Comparison of ENCODE assay signal across 9 cellular contexts in the genomic region with DNA sequence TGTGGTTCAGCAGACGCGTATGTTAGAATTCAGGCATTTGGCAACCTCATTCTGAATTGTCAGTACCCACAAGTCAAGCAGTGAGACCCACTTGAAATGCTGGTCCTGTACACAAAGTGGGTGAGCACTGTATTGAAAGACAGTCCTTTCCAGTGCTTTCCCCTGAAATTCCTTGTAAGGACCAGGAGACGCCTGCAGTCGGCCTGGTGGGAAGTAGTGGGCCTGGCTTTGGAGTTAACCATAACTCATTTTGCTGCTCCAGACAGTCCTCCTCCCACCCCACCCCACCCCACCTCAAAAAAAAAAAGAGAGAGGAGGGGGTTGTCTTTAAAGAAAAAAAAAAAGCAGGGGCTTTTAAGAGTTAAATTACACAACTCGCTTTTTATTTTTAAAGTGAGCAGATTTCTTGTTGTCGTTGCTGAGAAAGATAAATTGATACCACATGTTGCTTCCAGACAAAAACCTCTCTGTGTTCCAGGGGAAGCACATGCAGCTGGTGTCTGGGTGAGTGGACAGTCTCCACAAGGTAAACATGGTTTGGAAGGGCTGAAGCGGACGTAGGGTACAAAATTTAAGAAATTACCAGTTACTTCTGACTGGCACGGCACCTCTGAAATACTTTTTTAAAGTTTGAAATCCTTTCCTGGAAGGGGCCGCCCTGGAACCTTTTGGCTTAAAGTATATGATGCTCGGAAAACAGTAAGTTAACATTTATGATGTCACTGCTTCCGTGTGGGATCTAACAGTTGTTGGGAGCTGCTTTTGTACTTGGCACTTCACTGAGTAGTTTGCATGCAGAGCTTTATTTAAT.
A peak's percentile ranks its signal among the peaks of the same experiment; 100 is the strongest.
DNase-seq lines count a peak whose midpoint lies in the region; ATAC-seq and TF ChIP-seq lines count a peak whose summit lies in the region.
"Had no signal": no experiment of that assay in that cellular context is flagged by ENCODE, and none has a peak within 500 bp of the region (broad histone marks: within the 10 kb centered on the region; RNA-seq: fewer than 3 reads in every experiment).

No MANE protein-coding gene starts in this region.

- no peaks in the 10 kb centered on the region for H3K36me3 ChIP-seq in tibial nerve

- peaks cover 73% of the 10 kb centered on the region for H3K4me1 Mint-ChIP-seq in mesothelial cell of epicardium

- TF ChIP-seq CTCF in coronary artery (IDR thresholded peaks at IDR 0.05), result no peak
- no peak for TF ChIP-seq CTCF in mesothelial cell of epicardium (IDR thresholded peaks at IDR 0.05; ENCODE audit: unreplicated experiment)
- no peak for TF ChIP-seq CTCF in tibial nerve (IDR thresholded peaks at IDR 0.05)

- DNase-seq in NCI-H345 (lab: John Stamatoyannopoulos, UW), result peak; percentile 54
- no peak for DNase-seq in coronary artery (ENCODE audit: low spot score)
- DNase-seq in mesothelial cell of epicardium (ENCODE audit: low spot score in 2 of 2, unreplicated experiment in 2 of 2), result no peak
- peak in 1 of 2 donors; percentile 53 for DNase-seq in tibial nerve (ENCODE audit: low spot score in 2 of 2)
- DNase-seq in NCI-H510A (lab: John Stamatoyannopoulos, UW), result no peak
- DNase-seq in NCI-H128 (lab: John Stamatoyannopoulos, UW; ENCODE audit: unreplicated experiment), result no peak
- DNase-seq: NCI-H1105 treated with DMSO at 0.1 percent for 48 hours had no signal

- H3K36me3 Mint-ChIP-seq in mesothelial cell of epicardium, result peaks cover 5% of the 10 kb centered on the region

- peaks cover 4 to 97% (median 67%) of the 10 kb centered on the region in 4 donors for H3K4me1 ChIP-seq in tibial nerve

- H3K27ac Mint-ChIP-seq in mesothelial cell of epicardium, result peak overlapping the region; percentile 96

- peak in 1 of 2 donors; percentile 82 for TF ChIP-seq EP300 in tibial nerve (IDR thresholded peaks at IDR 0.05)

- H3K4me3 ChIP-seq in coronary artery, result peak overlapping the region; percentile 38
- peak overlapping the region in 3 of 4 donors; percentile 9 to 48 (median 17) for H3K4me3 ChIP-seq in tibial nerve

- H3K27ac ChIP-seq in coronary artery (peak overlapping the region; percentile 76 to 92), tibial nerve (peak overlapping the region; percentile 67 to 93 (median 86))

- ATAC-seq in GM19023 (IDR thresholded peaks at IDR 0.05; ENCODE audit: unreplicated experiment), result no peak
- no peak for ATAC-seq in HG02759 (IDR thresholded peaks at IDR 0.05; ENCODE audit: unreplicated experiment)

- 36 to 37% methylated on average over 12 of the region's 12 CpGs for WGBS in tibial nerve, 2 donors

- no peaks in the 10 kb centered on the region for H3K27me3 ChIP-seq in tibial nerve

- H3K9me3 Mint-ChIP-seq in mesothelial cell of epicardium, result peaks cover 5% of the 10 kb centered on the region

- H3K9me3 ChIP-seq in tibial nerve, result no peaks in the 10 kb centered on the region

- no peak for TF ChIP-seq POLR2A in tibial nerve (IDR thresholded peaks at IDR 0.05)

- H3K4me3 Mint-ChIP-seq in mesothelial cell of epicardium, result peak overlapping the region; percentile 58

- H3K27me3 Mint-ChIP-seq in mesothelial cell of epicardium (ENCODE audit: low read depth), result no peaks in the 10 kb centered on the region
